Comparison of ENCODE assay signal across 6 cellular contexts in genomic region chr1:43317817-43318471, GRCh38.
DNase-seq lines count a peak whose midpoint lies in the region; TF ChIP-seq lines count a peak whose summit lies in the region.
"Had no signal": no experiment of that assay in that cellular context is flagged by ENCODE, and none has a peak within 500 bp of the region (broad histone marks: within the 10 kb centered on the region; RNA-seq: fewer than 3 reads in every experiment).

No MANE protein-coding gene starts in this region.

- H3K4me3 ChIP-seq in WERI-Rb-1 (ENCODE audit: low read depth, low read length) (no peak overlapping the region), coronary artery (no peak overlapping the region)
- H3K4me3 ChIP-seq in effector memory CD4-positive, alpha-beta T cell (ENCODE audit: insufficient read depth, low read depth, low read length, poor library complexity, severe bottlenecking) = no peak overlapping the region
- H3K4me3 ChIP-seq: testis had no signal

- TF ChIP-seq CTCF in WERI-Rb-1 (IDR thresholded peaks at IDR 0.05; ENCODE audit: low read depth, low read length) = no peak
- TF ChIP-seq CTCF in coronary artery (IDR thresholded peaks at IDR 0.05) = no peak

- H3K27me3 ChIP-seq in WERI-Rb-1 (ENCODE audit: insufficient read depth, low read depth, severe bottlenecking) = no peaks in the 10 kb centered on the region
- no peaks in the 10 kb centered on the region for H3K27me3 ChIP-seq in effector memory CD4-positive, alpha-beta T cell (replicated peaks; ENCODE audit: control insufficient read depth, insufficient read depth, low read length, poor library complexity, severe bottlenecking)
- H3K27me3 ChIP-seq: testis had no signal

- no peaks in the 10 kb centered on the region for H3K4me1 ChIP-seq in effector memory CD4-positive, alpha-beta T cell (ENCODE audit: control insufficient read depth, insufficient read depth, low read length, poor library complexity, severe bottlenecking)
- H3K4me1 ChIP-seq: testis had no signal

- DNase-seq in WERI-Rb-1 (peak; percentile 32), coronary artery (ENCODE audit: low spot score) (peak; percentile 29), putamen (ENCODE audit: low spot score) (peak; percentile 81), NOMO-1 treated with dmso at 0.1 percent for 144 hours (lab: John Stamatoyannopoulos, UW; ENCODE audit: unreplicated experiment) (no peak)
- DNase-seq in effector memory CD4-positive, alpha-beta T cell = no peak
- DNase-seq: testis had no signal

- H3K27ac ChIP-seq in WERI-Rb-1 (no peak overlapping the region), coronary artery (no peak overlapping the region)
- no peak overlapping the region for H3K27ac ChIP-seq in effector memory CD4-positive, alpha-beta T cell (ENCODE audit: insufficient read depth, low read length, poor library complexity, severe bottlenecking)
- H3K27ac ChIP-seq: testis had no signal

- H3K9me3 ChIP-seq in WERI-Rb-1 (ENCODE audit: severe bottlenecking) = no peaks in the 10 kb centered on the region
- no peaks in the 10 kb centered on the region for H3K9me3 ChIP-seq in effector memory CD4-positive, alpha-beta T cell (ENCODE audit: control insufficient read depth, low read length)
- H3K9me3 ChIP-seq: testis had no signal

- H3K36me3 ChIP-seq in WERI-Rb-1 = no peaks in the 10 kb centered on the region
- H3K36me3 ChIP-seq in effector memory CD4-positive, alpha-beta T cell (ENCODE audit: control insufficient read depth, insufficient read depth, low read length) = no peaks in the 10 kb centered on the region

Comparison
In these comparisons a context has a peak if more than half of its experiments do, and no peak if none do; other contexts are left out.
1. DNase-seq: peak in WERI-Rb-1 (single experiment), coronary artery (single experiment) and putamen (single experiment); none in NOMO-1 treated with dmso at 0.1 percent for 144 hours (single experiment) and effector memory CD4-positive, alpha-beta T cell (0 of 3).